Comparison of ENCODE assay signal across 10 cellular contexts in genomic region chr16:65540913-65541312, GRCh38.
"Had no signal": no experiment of that assay in that cellular context is flagged by ENCODE, and none has a peak within 500 bp of the region (broad histone marks: within the 10 kb centered on the region; RNA-seq: fewer than 3 reads in every experiment).

No MANE protein-coding gene starts in this region.

- H3K27me3 Mint-ChIP-seq: IgD-negative memory B cell had no signal

- H2AFZ ChIP-seq: GM23248 had no signal

- H3K4me3 ChIP-seq: GM23248, HAP-1 had no signal

- DNase-seq: GM23248, GOT3, H7, HFFc6, KBM-7 had no signal

- H3K4me3 Mint-ChIP-seq: HFFc6, IgD-negative memory B cell had no signal

- ATAC-seq: HCT116, HepG2 had no signal

- H3K36me3 ChIP-seq: HAP-1 had no signal

- H3K9me3 Mint-ChIP-seq: HFFc6 had no signal

- H3K27ac Mint-ChIP-seq: HFFc6, IgD-negative memory B cell had no signal

- H3K9ac ChIP-seq: GM23248 had no signal

- H3K36me3 Mint-ChIP-seq: IgD-negative memory B cell had no signal

- H3K4me1 ChIP-seq: HAP-1 had no signal

- H3K9me3 ChIP-seq: HAP-1 had no signal

- H3K27ac ChIP-seq: GM23248, HL-60 had no signal
